ENCODE assay signal across 1 cellular context in genomic region chr2:205411558-205411957, GRCh38.
TF ChIP-seq lines count a peak whose summit lies in the region.

No MANE protein-coding gene starts in this region.

TF ChIP-seq in HepG2, 621 proteins besides CTCF, POLR2A, EP300 and RAD21 (continued from another document):
- TF ChIP-seq MLXIP (CRISPR knock-in tag; IDR thresholded peaks at IDR 0.05; ENCODE audit: borderline replicate concordance) (no peak), ZGPAT (CRISPR knock-in tag; IDR thresholded peaks at IDR 0.05) (no peak), ZNF580 (CRISPR knock-in tag; IDR thresholded peaks at IDR 0.05; ENCODE audit: borderline replicate concordance, low read depth) (no peak), ZNF251 (CRISPR knock-in tag; IDR thresholded peaks at IDR 0.05) (no peak), HBP1 (CRISPR knock-in tag; IDR thresholded peaks at IDR 0.05; ENCODE audit: low read depth) (no peak), POLR2G (IDR thresholded peaks at IDR 0.05; ENCODE audit: low read depth, low read length) (no peak), NFE2L1 (CRISPR knock-in tag; IDR thresholded peaks at IDR 0.05; ENCODE audit: borderline replicate concordance) (no peak)
